Comparison of ENCODE assay signal across 27 cellular contexts in the genomic region with DNA sequence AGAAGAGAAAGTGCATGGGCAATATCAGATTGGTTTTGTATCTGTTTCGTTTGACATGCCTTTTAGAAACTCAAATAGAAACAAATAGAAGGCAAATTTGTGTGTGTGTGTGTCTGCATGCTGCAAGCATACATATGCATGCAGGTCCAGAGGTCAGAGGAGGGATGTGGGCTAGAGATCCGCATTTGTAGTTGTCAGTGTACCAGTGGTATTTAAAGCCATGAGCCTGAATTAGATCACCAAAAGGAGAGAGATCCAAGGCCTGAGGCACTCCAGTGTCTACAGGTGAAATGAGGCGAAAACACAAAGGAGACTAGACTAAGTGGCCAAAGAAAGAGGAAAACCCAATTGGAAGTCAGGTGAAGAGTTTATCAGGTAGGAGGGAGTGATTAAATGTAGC.
"Had no signal": no experiment of that assay in that cellular context is flagged by ENCODE, and none has a peak within 500 bp of the region (broad histone marks: within the 10 kb centered on the region; RNA-seq: fewer than 3 reads in every experiment).

No MANE protein-coding gene starts in this region.

- H3K4me1 Mint-ChIP-seq: immature natural killer cell, mesothelial cell of epicardium, naive B cell had no signal

- H3K27me3 Mint-ChIP-seq: dendritic cell treated with granulocyte-macrophage colony-stimulating factor and Interleukin-4, amounts not matched to agents 40 ng/mL and 50 ng/mL, for 4 days had no signal

- H3K36me3 ChIP-seq: colonic mucosa, esophagus squamous epithelium, gastrocnemius medialis, left lung, lower lobe of right lung had no signal

- H3K4me3 Mint-ChIP-seq: dendritic cell treated with granulocyte-macrophage colony-stimulating factor and Interleukin-4, amounts not matched to agents 40 ng/mL and 50 ng/mL, for 4 days; effector memory CD8-positive, alpha-beta T cell; endodermal cell; immature natural killer cell; mesothelial cell of epicardium; naive B cell had no signal

- H3K4me1 ChIP-seq: colonic mucosa, esophagus squamous epithelium, gastrocnemius medialis, left lung, lower lobe of right lung had no signal

- DNase-seq: colonic mucosa; cortex of kidney; effector CD8-positive, alpha-beta T cell; effector memory CD8-positive, alpha-beta T cell; endodermal cell; erythroblast; esophagus squamous epithelium; foreskin fibroblast; foreskin melanocyte; gastrocnemius medialis; glutamatergic neuron; head of caudate nucleus; hypothalamus; immature natural killer cell; islet precursor cell; kidney; kidney glomerular epithelial cell; lower lobe of right lung; mesenchymal stem cell; mucosa of descending colon; naive B cell had no signal

- H3K27ac Mint-ChIP-seq: dendritic cell treated with granulocyte-macrophage colony-stimulating factor and Interleukin-4, amounts not matched to agents 40 ng/mL and 50 ng/mL, for 4 days; effector memory CD8-positive, alpha-beta T cell; endodermal cell; immature natural killer cell; mesothelial cell of epicardium had no signal

- H3K27me3 ChIP-seq: colonic mucosa, gastrocnemius medialis, hepatocyte, left lung had no signal

- H3K4me3 ChIP-seq: colonic mucosa, esophagus squamous epithelium, gastrocnemius medialis, hepatocyte, left lung, lower lobe of right lung, mucosa of descending colon had no signal

- H3K9me3 Mint-ChIP-seq: dendritic cell treated with granulocyte-macrophage colony-stimulating factor and Interleukin-4, amounts not matched to agents 40 ng/mL and 50 ng/mL, for 4 days; effector memory CD8-positive, alpha-beta T cell; endodermal cell; immature natural killer cell; mesothelial cell of epicardium had no signal

- H3K9me3 ChIP-seq: colonic mucosa, esophagus squamous epithelium, gastrocnemius medialis, left lung, lower lobe of right lung, mucosa of descending colon had no signal

- H3K27ac ChIP-seq: colonic mucosa, epithelial cell of prostate, esophagus squamous epithelium, gastrocnemius medialis, hepatocyte, left lung, lower lobe of right lung had no signal

- H3K36me3 Mint-ChIP-seq: immature natural killer cell, mesothelial cell of epicardium had no signal

- ATAC-seq: effector memory CD8-positive, alpha-beta T cell; esophagus mucosa; gastrocnemius medialis; left lung; lower lobe of right lung; mucosa of descending colon had no signal
